In the genomic region with DNA sequence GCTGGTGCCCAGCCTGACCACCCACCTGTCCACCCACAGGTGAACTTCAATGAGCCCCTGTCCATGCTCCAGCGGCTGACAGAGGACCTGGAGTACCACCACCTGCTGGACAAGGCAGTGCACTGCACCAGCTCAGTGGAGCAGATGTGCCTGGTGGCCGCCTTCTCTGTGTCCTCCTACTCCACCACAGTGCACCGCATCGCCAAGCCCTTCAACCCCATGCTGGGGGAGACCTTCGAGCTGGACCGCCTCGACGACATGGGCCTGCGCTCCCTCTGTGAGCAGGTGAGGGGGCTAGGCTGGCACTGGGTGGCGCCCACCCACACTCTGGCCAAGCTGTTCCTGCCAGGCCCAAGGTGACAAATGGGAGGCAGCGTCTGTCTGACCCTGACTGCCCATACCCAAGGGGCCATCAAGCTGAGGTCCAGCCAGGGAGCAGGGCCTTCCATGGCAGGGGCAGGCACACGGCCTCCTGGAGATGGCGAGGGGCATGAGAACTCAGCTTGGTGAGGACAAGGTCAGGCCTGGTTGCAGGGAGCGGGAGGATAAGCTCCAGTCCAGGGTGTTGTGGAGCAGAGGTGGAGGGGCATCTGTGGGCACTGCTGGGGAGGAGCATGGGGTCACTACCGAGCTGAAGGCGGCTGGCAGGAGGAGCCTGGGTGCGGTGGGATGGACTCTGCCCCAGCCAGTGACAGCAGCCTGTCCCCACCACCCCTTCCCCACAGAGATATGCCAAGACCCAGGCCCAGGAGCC, we compare ENCODE assay signal across 9 cellular contexts.
DNase-seq lines count a peak whose midpoint lies in the region; ATAC-seq and TF ChIP-seq lines count a peak whose summit lies in the region.
"Had no signal": no experiment of that assay in that cellular context is flagged by ENCODE, and none has a peak within 500 bp of the region (broad histone marks: within the 10 kb centered on the region; RNA-seq: fewer than 3 reads in every experiment).

No MANE protein-coding gene starts in this region.

- TF ChIP-seq CTCF in GM06990 (IDR thresholded peaks at IDR 0.05; ENCODE audit: insufficient read depth, low read length, poor library complexity, severe bottlenecking) = peak; percentile 90

- DNase-seq in GM06990 (ENCODE audit: extremely low read depth, insufficient read length) = no peak
- peak; percentile 47 for DNase-seq in NAMALWA (ENCODE audit: low spot score)
- peak; percentile 39 for DNase-seq in activated naive CD4-positive, alpha-beta T cell treated with anti-CD3 and anti-CD28 coated beads, Interleukin-2, amount 50 U/mL, for 16 hours
- DNase-seq in left ventricle myocardium superior = peak; percentile 44
- peak; percentile 21 to 28 for DNase-seq in stimulated activated CD4-positive, alpha-beta T cell treated with anti-CD3 and anti-CD28 coated beads, Interleukin-1b, Interleukin-23, amount 100 ng/mL, for 4 hours (ENCODE audit: low read depth in 2 of 2)
- DNase-seq in NCI-H510A (lab: John Stamatoyannopoulos, UW) = no peak

- intact Hi-C loops in left ventricle myocardium superior (cut with micrococcal nuclease) = no loop called here

- ATAC-seq in left ventricle myocardium superior = peak; percentile 61
- no peak for ATAC-seq in HG03159 (IDR thresholded peaks at IDR 0.05; ENCODE audit: unreplicated experiment)
- no peak for ATAC-seq in HG03342 (IDR thresholded peaks at IDR 0.05; ENCODE audit: unreplicated experiment)

- no peaks in the 10 kb centered on the region; the same call in 1 of the 2 replicates for H3K27me3 ChIP-seq in GM06990 (replicated peaks; ENCODE audit: control insufficient read depth, insufficient read depth, low read length)

- no peaks in the 10 kb centered on the region for H3K36me3 ChIP-seq in GM06990 (ENCODE audit: control insufficient read depth, insufficient read depth, low read length)

- no peak overlapping the region for H3K4me3 ChIP-seq in GM06990 (replicated peaks; ENCODE audit: low read depth, low read length)
- H3K4me3 ChIP-seq: SK-N-MC had no signal

Comparison
In these comparisons a context has a peak if more than half of its experiments do, and no peak if none do; other contexts are left out.
1. DNase-seq: peak in NAMALWA (single experiment), activated naive CD4-positive, alpha-beta T cell treated with anti-CD3 and anti-CD28 coated beads, Interleukin-2, amount 50 U/mL, for 16 hours (single experiment), left ventricle myocardium superior (single experiment) and stimulated activated CD4-positive, alpha-beta T cell treated with anti-CD3 and anti-CD28 coated beads, Interleukin-1b, Interleukin-23, amount 100 ng/mL, for 4 hours (2 of 2); none in GM06990 (single experiment) and NCI-H510A (single experiment).